19 cellular contexts compared by ENCODE assay signal in genomic region chr2:27271631-27272340, GRCh38. TPM values are rescaled to one million over a fixed set of nuclear protein-coding genes. Genes with fewer than 3 reads are reported as not detected.
DNase-seq lines count a peak whose midpoint lies in the region; ATAC-seq and TF ChIP-seq lines count a peak whose summit lies in the region.
"Had no signal": no experiment of that assay in that cellular context is flagged by ENCODE, and none has a peak within 500 bp of the region (broad histone marks: within the 10 kb centered on the region; RNA-seq: fewer than 3 reads in every experiment).

No MANE protein-coding gene starts in this region.

- DNase-seq in Right ventricle myocardium inferior (ENCODE audit: missing footprints) (no peak), cardiac septum (ENCODE audit: low spot score) (no peak), cardiac muscle cell (ENCODE audit: low read depth in 1 of 2, low spot score in 1 of 2) (peak in 1 of 2 donors; percentile 91), sigmoid colon (peak; percentile 8), MV-4-11 (lab: John Stamatoyannopoulos, UW) (no peak)
- DNase-seq: GM23248, KG1, NCI-H1092 treated with DMSO at 0.1 percent for 48 hours, NCI-H1694, NCI-H2171, NCI-H446 treated with DMSO at 0.1 percent for 48 hours, NCI-H748 treated with DMSO at 0.1 percent for 48 hours, SHP77 had no signal

- peak; percentile 90 for ATAC-seq in Right ventricle myocardium inferior
- ATAC-seq in GM18517 (IDR thresholded peaks at IDR 0.05; ENCODE audit: unreplicated experiment): no peak
- ATAC-seq: Panc1 had no signal

- H3K4me3 ChIP-seq in cardiac muscle cell: no peak overlapping the region
- H3K4me3 ChIP-seq in sigmoid colon: no peak overlapping the region
- H3K4me3 ChIP-seq: BLaER1 treated with 17β-estradiol and CSF1 and Interleukin-3, amounts not matched to agents 10 nM and 100 nM; GM23248 had no signal

- no peak for TF ChIP-seq POLR2A in sigmoid colon (IDR thresholded peaks at IDR 0.05)

- WGBS in sigmoid colon, 2 donors: 70 to 80% methylated on average over 11 of the region's 11 CpGs

- H3K27ac ChIP-seq in cardiac muscle cell: peak overlapping the region; percentile 96
- no peak overlapping the region for H3K27ac ChIP-seq in sigmoid colon
- H3K27ac ChIP-seq: 22Rv1; BLaER1 treated with 17β-estradiol and CSF1 and Interleukin-3, amounts not matched to agents 10 nM and 100 nM; GM23248; HL-60 had no signal

- TF ChIP-seq CTCF in cardiac muscle cell (IDR thresholded peaks at IDR 0.05; ENCODE audit: low read depth, low read length): no peak
- TF ChIP-seq CTCF in sigmoid colon (IDR thresholded peaks at IDR 0.05): no peak

- H3K4me1 ChIP-seq in cardiac muscle cell (ENCODE audit: low read depth): peaks cover 63% of the 10 kb centered on the region
- no peaks in the 10 kb centered on the region for H3K4me1 ChIP-seq in sigmoid colon

- H3K9me3 ChIP-seq in cardiac muscle cell (ENCODE audit: low read depth) (no peaks in the 10 kb centered on the region), sigmoid colon (no peaks in the 10 kb centered on the region)
- H3K9me3 ChIP-seq: BLaER1 treated with 17β-estradiol and CSF1 and Interleukin-3, amounts not matched to agents 10 nM and 100 nM had no signal

- H3K27me3 ChIP-seq in cardiac muscle cell (no peaks in the 10 kb centered on the region), sigmoid colon (peaks cover 0 to 37% (median 9%) of the 10 kb centered on the region in 3 donors)

- H3K36me3 ChIP-seq in cardiac muscle cell: no peaks in the 10 kb centered on the region
- no peaks in the 10 kb centered on the region for H3K36me3 ChIP-seq in sigmoid colon
- H3K36me3 ChIP-seq: BLaER1 treated with 17β-estradiol and CSF1 and Interleukin-3, amounts not matched to agents 10 nM and 100 nM had no signal

- no peak for TF ChIP-seq EP300 in sigmoid colon (IDR thresholded peaks at IDR 0.05)

- intact Hi-C loops in Right ventricle myocardium inferior (cut with DNase I) (no loop called here), cardiac septum (cut with DNase I) (loop anchor here (10.0 kb wide), 1 partner anchor 297 kb away; the partner anchor contains the start of gene MAPRE3), sigmoid colon (cut with DNase I) (no loop called here)

RNA-seq across cellular contexts. Expression of gene DNAJC5G, which starts 3.4 kb away (rescaled TPM):
- total RNA-seq in Right ventricle myocardium inferior: 1.9 TPM
- total RNA-seq in cardiac septum: 1.6 TPM
- 3.6 and 14.1 TPM in 2 replicates for total RNA-seq in cardiac muscle cell
- polyA plus RNA-seq in cardiac muscle cell: 4.4 and 7.5 TPM in 2 replicates
- total RNA-seq in sigmoid colon: 1 to 10 TPM in 1 of 4 donors, under 1 TPM in 1, not detected in 2; 0.71 to 1.7 TPM
- not detected for polyA plus RNA-seq in sigmoid colon
- total RNA-seq: GM23248, M059J had no signal
- polyA plus RNA-seq: GM23248 had no signal

RNA-seq across cellular contexts. Expression of gene SLC30A3, which starts 8.9 kb away (rescaled TPM):
- total RNA-seq in Right ventricle myocardium inferior: 10.1 TPM
- 10.2 TPM for total RNA-seq in cardiac septum
- 75.1 and 84.7 TPM in 2 replicates for total RNA-seq in cardiac muscle cell
- 111 and 139 TPM in 2 replicates for polyA plus RNA-seq in cardiac muscle cell
- 1 to 10 TPM in 1 of 4 donors, under 1 TPM in 2, not detected in 1; 0.28 to 1.1 (median 0.68) TPM for total RNA-seq in sigmoid colon
- polyA plus RNA-seq in sigmoid colon: under 1 TPM in 2 of 3 donors, not detected in 1; 0.10 to 0.60 TPM
- total RNA-seq: GM23248, M059J had no signal
- polyA plus RNA-seq: GM23248 had no signal

RNA-seq across cellular contexts. Expression of gene TRIM54, which starts 10.4 kb away (rescaled TPM):
- total RNA-seq in Right ventricle myocardium inferior (282 TPM), cardiac septum (218 TPM), cardiac muscle cell (53.1 and 65.9 TPM in 2 replicates), sigmoid colon (under 1 TPM in 1 of 4 donors, not detected in 3; 0.41 TPM)
- polyA plus RNA-seq in cardiac muscle cell (41.6 and 46.7 TPM in 2 replicates), sigmoid colon (under 1 TPM in 2 of 3 donors, not detected in 1; 0.16 to 0.46 TPM)
- total RNA-seq: GM23248 had no signal
- polyA plus RNA-seq: GM23248 had no signal

RNA-seq across cellular contexts. Expression of gene UCN, which starts 36.5 kb away (rescaled TPM):
- total RNA-seq in Right ventricle myocardium inferior: 0.84 TPM
- 2.1 TPM for total RNA-seq in cardiac septum
- 6.6 and 14.8 TPM in 2 replicates for total RNA-seq in cardiac muscle cell
- polyA plus RNA-seq in cardiac muscle cell: 3.2 and 5.8 TPM in 2 replicates
- 1 to 10 TPM in 3 of 4 donors, under 1 TPM in 1; 0.71 to 6.5 (median 2.8) TPM for total RNA-seq in sigmoid colon
- polyA plus RNA-seq in sigmoid colon: under 1 TPM in 1 of 3 donors, not detected in 2; 0.89 TPM
- total RNA-seq: GM23248 had no signal

RNA-seq across cellular contexts. Expression of gene MPV17, which starts 51.1 kb away (rescaled TPM):
- total RNA-seq in Right ventricle myocardium inferior (48.0 TPM), cardiac septum (69.3 TPM), cardiac muscle cell (56.3 and 88.7 TPM in 2 replicates), sigmoid colon (10 to 100 TPM; 48.1 to 68.6 (median 61.1) TPM)
- polyA plus RNA-seq in cardiac muscle cell (70.8 and 90.5 TPM in 2 replicates), sigmoid colon (10 to 100 TPM; 22.2 to 61.8 (median 28.7) TPM)

Comparison
In these comparisons a context has a peak if more than half of its experiments do, and no peak if none do; other contexts are left out.
1. RNA of gene TRIM54, which starts 10.4 kb away (total RNA-seq): 282 TPM in Right ventricle myocardium inferior (single experiment), 218 TPM in cardiac septum (single experiment) and 53.1 to 65.9 TPM in cardiac muscle cell; 0.41 TPM in sigmoid colon; every median in the first group is over 10 times any median in the second.